1 cellular context compared by ENCODE assay signal in the genomic region with DNA sequence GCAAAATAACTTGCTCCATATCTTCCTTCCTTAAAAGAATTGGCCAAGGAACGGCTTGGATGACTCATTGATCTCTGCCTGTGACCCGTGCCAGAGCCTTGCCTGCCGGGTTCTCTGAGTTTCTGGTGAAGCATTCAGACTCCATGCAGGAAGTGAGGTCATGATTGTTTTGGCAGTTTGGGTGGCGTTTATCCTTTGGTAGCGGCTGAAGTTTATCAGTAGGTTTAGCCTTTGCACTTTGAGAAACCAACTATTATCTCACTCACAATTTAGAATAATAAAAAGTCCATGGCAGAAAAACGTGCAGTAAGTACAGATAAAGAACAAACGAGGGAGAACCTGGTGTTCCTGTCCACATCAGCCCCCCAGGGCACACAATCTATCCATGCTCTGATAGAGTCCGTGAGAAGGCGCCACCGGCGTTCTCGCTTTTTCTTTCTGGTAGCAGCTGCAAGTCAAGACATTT.
TF ChIP-seq lines count a peak whose summit lies in the region.

No MANE protein-coding gene starts in this region.

TF ChIP-seq in HEK293, 187 proteins besides CTCF, POLR2A, EP300 and RAD21 (continued from another document):
- TF ChIP-seq, protein P1, sequence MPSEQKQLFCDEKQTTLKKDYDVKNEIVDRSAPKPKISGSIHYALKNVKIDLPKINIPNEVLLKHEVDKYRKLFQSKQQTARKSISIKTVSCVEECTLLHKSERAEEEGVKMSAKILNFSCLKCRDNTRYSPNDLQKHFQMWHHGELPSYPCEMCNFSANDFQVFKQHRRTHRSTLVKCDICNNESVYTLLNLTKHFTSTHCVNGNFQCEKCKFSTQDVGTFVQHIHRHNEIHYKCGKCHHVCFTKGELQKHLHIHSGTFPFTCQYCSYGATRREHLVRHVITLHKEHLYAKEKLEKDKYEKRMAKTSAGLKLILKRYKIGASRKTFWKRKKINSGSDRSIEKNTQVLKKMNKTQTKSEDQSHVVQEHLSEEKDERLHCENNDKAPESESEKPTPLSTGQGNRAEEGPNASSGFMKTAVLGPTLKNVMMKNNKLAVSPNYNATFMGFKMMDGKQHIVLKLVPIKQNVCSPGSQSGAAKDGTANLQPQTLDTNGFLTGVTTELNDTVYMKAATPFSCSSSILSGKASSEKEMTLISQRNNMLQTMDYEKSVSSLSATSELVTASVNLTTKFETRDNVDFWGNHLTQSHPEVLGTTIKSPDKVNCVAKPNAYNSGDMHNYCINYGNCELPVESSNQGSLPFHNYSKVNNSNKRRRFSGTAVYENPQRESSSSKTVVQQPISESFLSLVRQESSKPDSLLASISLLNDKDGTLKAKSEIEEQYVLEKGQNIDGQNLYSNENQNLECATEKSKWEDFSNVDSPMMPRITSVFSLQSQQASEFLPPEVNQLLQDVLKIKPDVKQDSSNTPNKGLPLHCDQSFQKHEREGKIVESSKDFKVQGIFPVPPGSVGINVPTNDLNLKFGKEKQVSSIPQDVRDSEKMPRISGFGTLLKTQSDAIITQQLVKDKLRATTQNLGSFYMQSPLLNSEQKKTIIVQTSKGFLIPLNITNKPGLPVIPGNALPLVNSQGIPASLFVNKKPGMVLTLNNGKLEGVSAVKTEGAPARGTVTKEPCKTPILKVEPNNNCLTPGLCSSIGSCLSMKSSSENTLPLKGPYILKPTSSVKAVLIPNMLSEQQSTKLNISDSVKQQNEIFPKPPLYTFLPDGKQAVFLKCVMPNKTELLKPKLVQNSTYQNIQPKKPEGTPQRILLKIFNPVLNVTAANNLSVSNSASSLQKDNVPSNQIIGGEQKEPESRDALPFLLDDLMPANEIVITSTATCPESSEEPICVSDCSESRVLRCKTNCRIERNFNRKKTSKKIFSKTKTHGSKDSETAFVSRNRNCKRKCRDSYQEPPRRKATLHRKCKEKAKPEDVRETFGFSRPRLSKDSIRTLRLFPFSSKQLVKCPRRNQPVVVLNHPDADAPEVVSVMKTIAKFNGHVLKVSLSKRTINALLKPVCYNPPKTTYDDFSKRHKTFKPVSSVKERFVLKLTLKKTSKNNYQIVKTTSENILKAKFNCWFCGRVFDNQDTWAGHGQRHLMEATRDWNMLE (tag by site-specific recombination; conservative IDR thresholded peaks at IDR 0.05; ENCODE audit: low read depth) = 0 out of 2 replicates have a peak, but pooled peaks have one; percentile 38
- TF ChIP-seq, protein P2, sequence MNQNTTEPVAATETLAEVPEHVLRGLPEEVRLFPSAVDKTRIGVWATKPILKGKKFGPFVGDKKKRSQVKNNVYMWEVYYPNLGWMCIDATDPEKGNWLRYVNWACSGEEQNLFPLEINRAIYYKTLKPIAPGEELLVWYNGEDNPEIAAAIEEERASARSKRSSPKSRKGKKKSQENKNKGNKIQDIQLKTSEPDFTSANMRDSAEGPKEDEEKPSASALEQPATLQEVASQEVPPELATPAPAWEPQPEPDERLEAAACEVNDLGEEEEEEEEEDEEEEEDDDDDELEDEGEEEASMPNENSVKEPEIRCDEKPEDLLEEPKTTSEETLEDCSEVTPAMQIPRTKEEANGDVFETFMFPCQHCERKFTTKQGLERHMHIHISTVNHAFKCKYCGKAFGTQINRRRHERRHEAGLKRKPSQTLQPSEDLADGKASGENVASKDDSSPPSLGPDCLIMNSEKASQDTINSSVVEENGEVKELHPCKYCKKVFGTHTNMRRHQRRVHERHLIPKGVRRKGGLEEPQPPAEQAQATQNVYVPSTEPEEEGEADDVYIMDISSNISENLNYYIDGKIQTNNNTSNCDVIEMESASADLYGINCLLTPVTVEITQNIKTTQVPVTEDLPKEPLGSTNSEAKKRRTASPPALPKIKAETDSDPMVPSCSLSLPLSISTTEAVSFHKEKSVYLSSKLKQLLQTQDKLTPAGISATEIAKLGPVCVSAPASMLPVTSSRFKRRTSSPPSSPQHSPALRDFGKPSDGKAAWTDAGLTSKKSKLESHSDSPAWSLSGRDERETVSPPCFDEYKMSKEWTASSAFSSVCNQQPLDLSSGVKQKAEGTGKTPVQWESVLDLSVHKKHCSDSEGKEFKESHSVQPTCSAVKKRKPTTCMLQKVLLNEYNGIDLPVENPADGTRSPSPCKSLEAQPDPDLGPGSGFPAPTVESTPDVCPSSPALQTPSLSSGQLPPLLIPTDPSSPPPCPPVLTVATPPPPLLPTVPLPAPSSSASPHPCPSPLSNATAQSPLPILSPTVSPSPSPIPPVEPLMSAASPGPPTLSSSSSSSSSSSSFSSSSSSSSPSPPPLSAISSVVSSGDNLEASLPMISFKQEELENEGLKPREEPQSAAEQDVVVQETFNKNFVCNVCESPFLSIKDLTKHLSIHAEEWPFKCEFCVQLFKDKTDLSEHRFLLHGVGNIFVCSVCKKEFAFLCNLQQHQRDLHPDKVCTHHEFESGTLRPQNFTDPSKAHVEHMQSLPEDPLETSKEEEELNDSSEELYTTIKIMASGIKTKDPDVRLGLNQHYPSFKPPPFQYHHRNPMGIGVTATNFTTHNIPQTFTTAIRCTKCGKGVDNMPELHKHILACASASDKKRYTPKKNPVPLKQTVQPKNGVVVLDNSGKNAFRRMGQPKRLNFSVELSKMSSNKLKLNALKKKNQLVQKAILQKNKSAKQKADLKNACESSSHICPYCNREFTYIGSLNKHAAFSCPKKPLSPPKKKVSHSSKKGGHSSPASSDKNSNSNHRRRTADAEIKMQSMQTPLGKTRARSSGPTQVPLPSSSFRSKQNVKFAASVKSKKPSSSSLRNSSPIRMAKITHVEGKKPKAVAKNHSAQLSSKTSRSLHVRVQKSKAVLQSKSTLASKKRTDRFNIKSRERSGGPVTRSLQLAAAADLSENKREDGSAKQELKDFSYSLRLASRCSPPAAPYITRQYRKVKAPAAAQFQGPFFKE (tag by site-specific recombination; IDR thresholded peaks at IDR 0.05; ENCODE audit: borderline replicate concordance) = no peak
- TF ChIP-seq ZNF10 (tag by site-specific recombination; IDR thresholded peaks at IDR 0.05) (no peak), TRIM28 (IDR thresholded peaks at IDR 0.05; ENCODE audit: borderline replicate concordance, low read length) (peak; percentile 81; the same call in 1 of the 2 replicates), ZNF354C (tag by site-specific recombination; IDR thresholded peaks at IDR 0.05; ENCODE audit: borderline replicate concordance, low read depth) (no peak), ZNF292 (tag by site-specific recombination; IDR thresholded peaks at IDR 0.05; ENCODE audit: borderline replicate concordance, low read depth) (no peak), ZNF629 (tag by site-specific recombination; IDR thresholded peaks at IDR 0.05) (peak; percentile 29; the same call in 1 of the 2 replicates), ZNF155 (tag by site-specific recombination; IDR thresholded peaks at IDR 0.05) (no peak), ZNF677 (tag by site-specific recombination; IDR thresholded peaks at IDR 0.05) (no peak), ZNF248 (tag by site-specific recombination; IDR thresholded peaks at IDR 0.05) (no peak), SP7 (tag by site-specific recombination; IDR thresholded peaks at IDR 0.05) (no peak), TCF7L2 (IDR thresholded peaks at IDR 0.05; ENCODE audit: borderline replicate concordance, low read depth, low read length) (peak; percentile 46; the same call in 1 of the 2 replicates)
- TF ChIP-seq, protein P3, sequence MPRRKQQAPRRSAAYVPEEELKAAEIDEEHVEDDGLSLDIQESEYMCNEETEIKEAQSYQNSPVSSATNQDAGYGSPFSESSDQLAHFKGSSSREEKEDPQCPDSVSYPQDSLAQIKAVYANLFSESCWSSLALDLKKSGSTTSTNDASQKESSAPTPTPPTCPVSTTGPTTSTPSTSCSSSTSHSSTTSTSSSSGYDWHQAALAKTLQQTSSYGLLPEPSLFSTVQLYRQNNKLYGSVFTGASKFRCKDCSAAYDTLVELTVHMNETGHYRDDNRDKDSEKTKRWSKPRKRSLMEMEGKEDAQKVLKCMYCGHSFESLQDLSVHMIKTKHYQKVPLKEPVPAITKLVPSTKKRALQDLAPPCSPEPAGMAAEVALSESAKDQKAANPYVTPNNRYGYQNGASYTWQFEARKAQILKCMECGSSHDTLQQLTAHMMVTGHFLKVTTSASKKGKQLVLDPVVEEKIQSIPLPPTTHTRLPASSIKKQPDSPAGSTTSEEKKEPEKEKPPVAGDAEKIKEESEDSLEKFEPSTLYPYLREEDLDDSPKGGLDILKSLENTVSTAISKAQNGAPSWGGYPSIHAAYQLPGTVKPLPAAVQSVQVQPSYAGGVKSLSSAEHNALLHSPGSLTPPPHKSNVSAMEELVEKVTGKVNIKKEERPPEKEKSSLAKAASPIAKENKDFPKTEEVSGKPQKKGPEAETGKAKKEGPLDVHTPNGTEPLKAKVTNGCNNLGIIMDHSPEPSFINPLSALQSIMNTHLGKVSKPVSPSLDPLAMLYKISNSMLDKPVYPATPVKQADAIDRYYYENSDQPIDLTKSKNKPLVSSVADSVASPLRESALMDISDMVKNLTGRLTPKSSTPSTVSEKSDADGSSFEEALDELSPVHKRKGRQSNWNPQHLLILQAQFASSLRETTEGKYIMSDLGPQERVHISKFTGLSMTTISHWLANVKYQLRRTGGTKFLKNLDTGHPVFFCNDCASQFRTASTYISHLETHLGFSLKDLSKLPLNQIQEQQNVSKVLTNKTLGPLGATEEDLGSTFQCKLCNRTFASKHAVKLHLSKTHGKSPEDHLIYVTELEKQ (tag by site-specific recombination; IDR thresholded peaks at IDR 0.05; ENCODE audit: borderline replicate concordance) = no peak
- TF ChIP-seq, protein P4, sequence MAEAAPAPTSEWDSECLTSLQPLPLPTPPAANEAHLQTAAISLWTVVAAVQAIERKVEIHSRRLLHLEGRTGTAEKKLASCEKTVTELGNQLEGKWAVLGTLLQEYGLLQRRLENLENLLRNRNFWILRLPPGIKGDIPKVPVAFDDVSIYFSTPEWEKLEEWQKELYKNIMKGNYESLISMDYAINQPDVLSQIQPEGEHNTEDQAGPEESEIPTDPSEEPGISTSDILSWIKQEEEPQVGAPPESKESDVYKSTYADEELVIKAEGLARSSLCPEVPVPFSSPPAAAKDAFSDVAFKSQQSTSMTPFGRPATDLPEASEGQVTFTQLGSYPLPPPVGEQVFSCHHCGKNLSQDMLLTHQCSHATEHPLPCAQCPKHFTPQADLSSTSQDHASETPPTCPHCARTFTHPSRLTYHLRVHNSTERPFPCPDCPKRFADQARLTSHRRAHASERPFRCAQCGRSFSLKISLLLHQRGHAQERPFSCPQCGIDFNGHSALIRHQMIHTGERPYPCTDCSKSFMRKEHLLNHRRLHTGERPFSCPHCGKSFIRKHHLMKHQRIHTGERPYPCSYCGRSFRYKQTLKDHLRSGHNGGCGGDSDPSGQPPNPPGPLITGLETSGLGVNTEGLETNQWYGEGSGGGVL (tag by site-specific recombination; IDR thresholded peaks at IDR 0.05) = no peak
- TF ChIP-seq, protein P5, sequence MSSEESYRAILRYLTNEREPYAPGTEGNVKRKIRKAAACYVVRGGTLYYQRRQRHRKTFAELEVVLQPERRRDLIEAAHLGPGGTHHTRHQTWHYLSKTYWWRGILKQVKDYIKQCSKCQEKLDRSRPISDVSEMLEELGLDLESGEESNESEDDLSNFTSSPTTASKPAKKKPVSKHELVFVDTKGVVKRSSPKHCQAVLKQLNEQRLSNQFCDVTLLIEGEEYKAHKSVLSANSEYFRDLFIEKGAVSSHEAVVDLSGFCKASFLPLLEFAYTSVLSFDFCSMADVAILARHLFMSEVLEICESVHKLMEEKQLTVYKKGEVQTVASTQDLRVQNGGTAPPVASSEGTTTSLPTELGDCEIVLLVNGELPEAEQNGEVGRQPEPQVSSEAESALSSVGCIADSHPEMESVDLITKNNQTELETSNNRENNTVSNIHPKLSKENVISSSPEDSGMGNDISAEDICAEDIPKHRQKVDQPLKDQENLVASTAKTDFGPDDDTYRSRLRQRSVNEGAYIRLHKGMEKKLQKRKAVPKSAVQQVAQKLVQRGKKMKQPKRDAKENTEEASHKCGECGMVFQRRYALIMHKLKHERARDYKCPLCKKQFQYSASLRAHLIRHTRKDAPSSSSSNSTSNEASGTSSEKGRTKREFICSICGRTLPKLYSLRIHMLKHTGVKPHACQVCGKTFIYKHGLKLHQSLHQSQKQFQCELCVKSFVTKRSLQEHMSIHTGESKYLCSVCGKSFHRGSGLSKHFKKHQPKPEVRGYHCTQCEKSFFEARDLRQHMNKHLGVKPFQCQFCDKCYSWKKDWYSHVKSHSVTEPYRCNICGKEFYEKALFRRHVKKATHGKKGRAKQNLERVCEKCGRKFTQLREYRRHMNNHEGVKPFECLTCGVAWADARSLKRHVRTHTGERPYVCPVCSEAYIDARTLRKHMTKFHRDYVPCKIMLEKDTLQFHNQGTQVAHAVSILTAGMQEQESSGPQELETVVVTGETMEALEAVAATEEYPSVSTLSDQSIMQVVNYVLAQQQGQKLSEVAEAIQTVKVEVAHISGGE (tag by site-specific recombination; conservative IDR thresholded peaks at IDR 0.05; ENCODE audit: low read depth) = no peak
- TF ChIP-seq, protein P6, sequence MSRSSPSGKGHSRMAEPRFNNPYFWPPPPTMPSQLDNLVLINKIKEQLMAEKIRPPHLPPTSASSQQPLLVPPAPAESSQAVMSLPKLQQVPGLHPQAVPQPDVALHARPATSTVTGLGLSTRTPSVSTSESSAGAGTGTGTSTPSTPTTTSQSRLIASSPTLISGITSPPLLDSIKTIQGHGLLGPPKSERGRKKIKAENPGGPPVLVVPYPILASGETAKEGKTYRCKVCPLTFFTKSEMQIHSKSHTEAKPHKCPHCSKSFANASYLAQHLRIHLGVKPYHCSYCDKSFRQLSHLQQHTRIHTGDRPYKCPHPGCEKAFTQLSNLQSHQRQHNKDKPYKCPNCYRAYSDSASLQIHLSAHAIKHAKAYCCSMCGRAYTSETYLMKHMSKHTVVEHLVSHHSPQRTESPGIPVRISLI (tag by site-specific recombination; IDR thresholded peaks at IDR 0.05) = no peak
- TF ChIP-seq, protein P7, sequence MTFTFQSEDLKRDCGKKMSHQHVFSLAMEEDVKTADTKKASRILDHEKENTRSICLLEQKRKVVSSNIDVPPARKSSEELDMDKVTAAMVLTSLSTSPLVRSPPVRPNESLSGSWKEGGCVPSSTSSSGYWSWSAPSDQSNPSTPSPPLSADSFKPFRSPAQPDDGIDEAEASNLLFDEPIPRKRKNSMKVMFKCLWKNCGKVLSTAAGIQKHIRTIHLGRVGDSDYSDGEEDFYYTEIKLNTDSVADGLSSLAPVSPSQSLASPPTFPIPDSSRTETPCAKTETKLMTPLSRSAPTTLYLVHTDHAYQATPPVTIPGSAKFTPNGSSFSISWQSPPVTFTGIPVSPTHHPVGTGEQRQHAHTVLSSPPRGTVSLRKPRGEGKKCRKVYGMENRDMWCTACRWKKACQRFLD (tag by site-specific recombination; IDR thresholded peaks at IDR 0.05) = no peak
- TF ChIP-seq, protein P8, sequence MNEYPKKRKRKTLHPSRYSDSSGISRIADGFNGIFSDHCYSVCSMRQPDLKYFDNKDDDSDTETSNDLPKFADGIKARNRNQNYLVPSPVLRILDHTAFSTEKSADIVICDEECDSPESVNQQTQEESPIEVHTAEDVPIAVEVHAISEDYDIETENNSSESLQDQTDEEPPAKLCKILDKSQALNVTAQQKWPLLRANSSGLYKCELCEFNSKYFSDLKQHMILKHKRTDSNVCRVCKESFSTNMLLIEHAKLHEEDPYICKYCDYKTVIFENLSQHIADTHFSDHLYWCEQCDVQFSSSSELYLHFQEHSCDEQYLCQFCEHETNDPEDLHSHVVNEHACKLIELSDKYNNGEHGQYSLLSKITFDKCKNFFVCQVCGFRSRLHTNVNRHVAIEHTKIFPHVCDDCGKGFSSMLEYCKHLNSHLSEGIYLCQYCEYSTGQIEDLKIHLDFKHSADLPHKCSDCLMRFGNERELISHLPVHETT (tag by site-specific recombination; IDR thresholded peaks at IDR 0.05) = no peak
